Comparison of ENCODE assay signal across 1 cellular context in the genomic region with DNA sequence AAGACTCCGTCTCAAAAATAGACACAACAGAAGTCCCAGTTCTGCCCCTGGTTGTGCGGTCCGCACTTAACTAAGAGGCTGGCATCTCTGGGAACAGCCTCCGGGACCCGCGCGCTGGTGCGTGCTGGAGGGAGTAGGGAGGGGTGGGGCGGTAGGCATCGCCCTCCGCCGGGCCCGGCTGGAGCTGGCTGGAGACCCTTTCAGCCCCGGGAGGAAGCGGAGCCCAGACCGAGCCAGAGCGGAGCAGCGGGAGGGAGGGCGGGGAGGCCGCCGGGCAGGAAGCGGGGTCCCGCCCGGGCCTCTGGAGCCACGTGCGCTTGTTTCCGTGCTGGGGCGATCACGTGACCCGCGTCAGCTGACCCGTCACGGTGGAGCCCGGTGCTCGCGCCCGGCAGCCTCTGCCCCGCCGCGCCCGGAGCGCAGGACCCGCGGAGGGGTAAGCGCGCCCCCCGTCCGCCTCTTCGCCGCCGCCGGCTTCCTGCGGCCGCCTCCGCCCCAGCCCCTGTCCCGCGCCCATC.
TF ChIP-seq lines count a peak whose summit lies in the region.

WDR81 (plus strand) TSS at position 354 of the 518 bp plus-strand sequence. CDS start 256 bp downstream, outside the sequence.

TF ChIP-seq in HEK293, 187 proteins besides CTCF, POLR2A, EP300 and RAD21 (continued from another document):
- TF ChIP-seq ZBTB44 (tag by site-specific recombination; IDR thresholded peaks at IDR 0.05) (peak; percentile 20; the same call in 1 of the 2 replicates), ZNF677 (tag by site-specific recombination; IDR thresholded peaks at IDR 0.05) (no peak), ZNF223 (tag by site-specific recombination; IDR thresholded peaks at IDR 0.05) (no peak), ZNF341 (tag by site-specific recombination; IDR thresholded peaks at IDR 0.05; ENCODE audit: low read depth) (peak; percentile 88), ZBTB8A (tag by site-specific recombination; IDR thresholded peaks at IDR 0.05) (peak; percentile 81), ZBTB17 (tag by site-specific recombination; IDR thresholded peaks at IDR 0.05) (no peak), ZNF549 (tag by site-specific recombination; IDR thresholded peaks at IDR 0.05) (no peak), ZNF10 (tag by site-specific recombination; IDR thresholded peaks at IDR 0.05) (no peak), ZNF354C (tag by site-specific recombination; IDR thresholded peaks at IDR 0.05; ENCODE audit: borderline replicate concordance, low read depth) (no peak), ZNF843 (tag by site-specific recombination; IDR thresholded peaks at IDR 0.05) (0 out of 2 replicates have a peak, but pooled peaks have one; percentile 17)
- TF ChIP-seq, protein P1, sequence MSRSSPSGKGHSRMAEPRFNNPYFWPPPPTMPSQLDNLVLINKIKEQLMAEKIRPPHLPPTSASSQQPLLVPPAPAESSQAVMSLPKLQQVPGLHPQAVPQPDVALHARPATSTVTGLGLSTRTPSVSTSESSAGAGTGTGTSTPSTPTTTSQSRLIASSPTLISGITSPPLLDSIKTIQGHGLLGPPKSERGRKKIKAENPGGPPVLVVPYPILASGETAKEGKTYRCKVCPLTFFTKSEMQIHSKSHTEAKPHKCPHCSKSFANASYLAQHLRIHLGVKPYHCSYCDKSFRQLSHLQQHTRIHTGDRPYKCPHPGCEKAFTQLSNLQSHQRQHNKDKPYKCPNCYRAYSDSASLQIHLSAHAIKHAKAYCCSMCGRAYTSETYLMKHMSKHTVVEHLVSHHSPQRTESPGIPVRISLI (tag by site-specific recombination; IDR thresholded peaks at IDR 0.05), result no peak
